ENCODE assay signal across 11 cellular contexts in the genomic region with DNA sequence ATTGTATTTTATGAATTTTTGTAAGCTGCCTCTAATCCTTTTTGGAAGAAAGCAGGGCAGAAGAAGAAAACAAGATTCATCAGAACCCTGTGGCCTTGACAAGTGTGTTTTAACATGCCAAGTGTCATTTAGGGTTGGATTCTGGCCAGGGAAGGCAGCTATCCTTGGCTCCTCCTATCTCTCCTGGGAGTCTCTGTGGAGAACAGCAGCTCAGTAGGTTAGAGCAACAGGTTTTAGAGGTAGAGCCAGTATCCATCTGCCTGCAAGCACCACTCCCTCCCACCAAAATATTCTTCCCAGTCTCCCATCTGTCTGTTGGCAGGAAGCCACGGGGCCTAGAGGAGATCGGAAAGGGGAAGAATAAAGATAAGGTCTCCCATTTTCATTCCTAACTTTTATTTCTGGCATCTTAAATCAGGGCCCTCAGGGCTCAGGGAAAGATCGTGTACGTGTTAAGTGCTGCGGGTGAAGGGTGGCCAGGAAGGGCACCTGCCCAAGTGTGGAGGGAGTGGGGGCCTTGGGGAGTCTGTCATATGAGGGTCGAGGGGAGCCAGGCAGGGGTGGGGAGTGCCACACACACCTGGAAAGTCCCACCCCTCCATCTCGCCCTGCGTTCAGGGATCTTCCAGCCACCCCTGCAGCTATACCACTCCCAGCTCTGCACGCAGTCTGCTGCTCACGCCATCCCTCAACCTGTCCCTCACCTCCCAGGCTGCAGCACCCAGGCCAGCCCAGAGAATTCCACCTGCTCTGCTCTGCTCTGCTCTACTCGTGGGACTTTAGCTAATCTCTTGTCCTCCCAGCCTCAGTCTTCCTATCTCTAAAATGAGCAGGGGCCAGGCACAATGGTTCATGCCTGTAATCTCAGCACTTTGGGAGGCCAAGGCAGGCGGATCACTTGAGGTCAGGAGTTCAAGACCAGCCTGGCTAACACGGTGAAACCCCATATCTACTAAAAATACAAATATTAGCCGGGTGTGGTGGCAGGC. TPM values are rescaled to one million over a fixed set of nuclear protein-coding genes. Genes with fewer than 3 reads are reported as not detected.
DNase-seq lines count a peak whose midpoint lies in the region; ATAC-seq and TF ChIP-seq lines count a peak whose summit lies in the region.
"Had no signal": no experiment of that assay in that cellular context is flagged by ENCODE, and none has a peak within 500 bp of the region (broad histone marks: within the 10 kb centered on the region; RNA-seq: fewer than 3 reads in every experiment).

No MANE protein-coding gene starts in this region.

- DNase-seq in LNCaP clone FGC (ENCODE audit: low read depth) (peak; percentile 83), SK-N-SH (peak; percentile 76), left ventricle myocardium superior (peak; percentile 59), KG1 (lab: John Stamatoyannopoulos, UW) (no peak), NCI-H748 treated with DMSO at 0.1 percent for 48 hours (lab: John Stamatoyannopoulos, UW) (no peak)

- ATAC-seq in left ventricle myocardium superior (peak; percentile 76), HG02840 (IDR thresholded peaks at IDR 0.05; ENCODE audit: low FRiP score, unreplicated experiment) (no peak), HG02938 (IDR thresholded peaks at IDR 0.05; ENCODE audit: unreplicated experiment) (no peak)
- ATAC-seq: GM12878 had no signal

- H3K9me3 ChIP-seq in SK-N-SH, result no peaks in the 10 kb centered on the region

- no peak overlapping the region for H3K9ac ChIP-seq in SK-N-SH

- 66% methylated on average over 14 of the region's 14 CpGs for WGBS in SK-N-SH (ENCODE audit: low lambda C conversion rate)

- intact Hi-C loops in left ventricle myocardium superior (cut with micrococcal nuclease), result no loop called here

- peak overlapping the region; percentile 11; the same call in 1 of the 2 replicates for H3K4me2 ChIP-seq in SK-N-SH

- H3K4me3 ChIP-seq in LNCaP clone FGC (ENCODE audit: low read depth, low read length), result no peak overlapping the region
- H3K4me3 ChIP-seq in SK-N-SH (ENCODE audit: low read depth in 2 of 2, low read length in 1 of 2), result no peak overlapping the region
- H3K4me3 ChIP-seq: GM12878 had no signal

- H3K36me3 ChIP-seq in SK-N-SH (replicated peaks in 1 of 2; ENCODE audit: control insufficient read depth in 1 of 2, insufficient read depth in 2 of 2, low read length in 1 of 2), result peaks cover 3 to 5% of the 10 kb centered on the region in 2 experiments

- H2AFZ ChIP-seq in SK-N-SH (ENCODE audit: low read depth), result no peak overlapping the region

- TF ChIP-seq RAD21 in SK-N-SH (IDR thresholded peaks at IDR 0.05; ENCODE audit: low read length), result no peak

- no peaks in the 10 kb centered on the region for H3K9me2 ChIP-seq in SK-N-SH

- peaks cover 5% of the 10 kb centered on the region; the same call in 1 of the 2 replicates for H4K20me1 ChIP-seq in SK-N-SH (ENCODE audit: insufficient read depth)

- CTCF ChIA-PET in SK-N-SH (lab: Yijun Ruan, JAX), result interaction anchor here (0.8 to 4.8 kb wide), 7 partner anchors 8 to 150 kb away, joined by 3 to 30 read pairs (median 4); partner anchors contain the start of gene CPSF4L

- H3K27ac ChIP-seq in SK-N-SH (ENCODE audit: low read depth in 2 of 2, low read length in 1 of 2) (no peak overlapping the region; a peak in 1 of 4 replicates), temporal lobe (ENCODE audit: low read depth, low read length) (peak overlapping the region; percentile 72)

- H3F3A ChIP-seq in SK-N-SH (replicated peaks; ENCODE audit: insufficient read depth), result no peaks in the 10 kb centered on the region

- no peaks in the 10 kb centered on the region for H3K27me3 ChIP-seq in SK-N-SH (ENCODE audit: insufficient read depth)

- TF ChIP-seq EP300 in SK-N-SH (IDR thresholded peaks at IDR 0.05; ENCODE audit: borderline replicate concordance in 1 of 2, low read depth in 1 of 2, low read length in 1 of 2), result peak in 1 of 2 experiments; percentile 25; a peak in 1 of 4 replicates

- H3K4me1 ChIP-seq in SK-N-SH (ENCODE audit: control insufficient read depth in 1 of 2, insufficient read depth in 2 of 2, low read depth in 1 of 2, low read length in 1 of 2), result peaks cover 9 to 26% of the 10 kb centered on the region in 2 experiments

- peaks cover 2% of the 10 kb centered on the region; the same call in 1 of the 2 replicates for H3K79me2 ChIP-seq in SK-N-SH (ENCODE audit: insufficient read depth)

- no peak for TF ChIP-seq CTCF in LNCaP clone FGC (IDR thresholded peaks at IDR 0.05; ENCODE audit: control insufficient read depth, extremely low read depth, insufficient read depth)
- no peak for TF ChIP-seq CTCF in SK-N-SH (IDR thresholded peaks at IDR 0.05)

- POLR2A ChIA-PET in SK-N-SH (lab: Yijun Ruan, JAX), result interaction anchor here (0.7 to 0.9 kb wide), 2 partner anchors 17 to 19 kb away, joined by 3 to 4 read pairs; partner anchors contain the start of gene CPSF4L

TF ChIP-seq in SK-N-SH, 30 proteins besides CTCF, POLR2A, EP300 and RAD21:
- peak; percentile 73; the same call in 1 of the 2 replicates for TF ChIP-seq GATA2 (CRISPR knock-in tag; IDR thresholded peaks at IDR 0.05)
- no peak for TF ChIP-seq RFX5 (IDR thresholded peaks at IDR 0.05; ENCODE audit: low read length)
- peak; percentile 50; the same call in 1 of the 2 replicates for TF ChIP-seq NFIC (IDR thresholded peaks at IDR 0.05; ENCODE audit: borderline replicate concordance)
- no peak for TF ChIP-seq FOXJ3 (CRISPR knock-in tag; IDR thresholded peaks at IDR 0.05)
- TF ChIP-seq FOXM1 (IDR thresholded peaks at IDR 0.05; ENCODE audit: low read depth), result no peak
- no peak for TF ChIP-seq SMC3 (IDR thresholded peaks at IDR 0.05; ENCODE audit: low read depth, low read length)

RNA-seq across cellular contexts. Expression of gene CPSF4L, which starts 17.1 kb away (rescaled TPM):
- polyA plus RNA-seq in SK-N-SH (2012; rRNA removed), result 0.10 TPM in 1 of 2 replicates, not detected in the other
- polyA plus RNA-seq in SK-N-SH (2012; cell fraction: cytosol; rRNA removed), result not detected in 2 replicates
- not detected in 2 replicates for polyA plus RNA-seq in SK-N-SH (2012; cell fraction: nucleus; rRNA removed)
- total RNA-seq in left ventricle myocardium superior (not detected), temporal lobe (not detected)
- total RNA-seq: GM12878, neural crest cell, subcutaneous adipose tissue had no signal
- polyA plus RNA-seq: GM12878 had no signal

RNA-seq across cellular contexts. Expression of gene CDC42EP4, which starts 33.0 kb away (rescaled TPM):
- polyA plus RNA-seq in SK-N-SH (2012; rRNA removed), result 23.7 and 28.3 TPM in 2 replicates
- polyA plus RNA-seq in SK-N-SH (2012; cell fraction: cytosol; rRNA removed), result 16.3 and 24.6 TPM in 2 replicates
- polyA plus RNA-seq in SK-N-SH (2012; cell fraction: nucleus; rRNA removed), result 15.8 and 17.1 TPM in 2 replicates
- total RNA-seq in left ventricle myocardium superior, result 51.4 TPM
- total RNA-seq in temporal lobe, result 59.3 TPM

Comparison
In these comparisons a context has a peak if more than half of its experiments do, and no peak if none do; other contexts are left out.
1. DNase-seq: peak in LNCaP clone FGC (single experiment), SK-N-SH (single experiment) and left ventricle myocardium superior (single experiment); none in KG1 (single experiment) and NCI-H748 treated with DMSO at 0.1 percent for 48 hours (single experiment).